In the genomic region with DNA sequence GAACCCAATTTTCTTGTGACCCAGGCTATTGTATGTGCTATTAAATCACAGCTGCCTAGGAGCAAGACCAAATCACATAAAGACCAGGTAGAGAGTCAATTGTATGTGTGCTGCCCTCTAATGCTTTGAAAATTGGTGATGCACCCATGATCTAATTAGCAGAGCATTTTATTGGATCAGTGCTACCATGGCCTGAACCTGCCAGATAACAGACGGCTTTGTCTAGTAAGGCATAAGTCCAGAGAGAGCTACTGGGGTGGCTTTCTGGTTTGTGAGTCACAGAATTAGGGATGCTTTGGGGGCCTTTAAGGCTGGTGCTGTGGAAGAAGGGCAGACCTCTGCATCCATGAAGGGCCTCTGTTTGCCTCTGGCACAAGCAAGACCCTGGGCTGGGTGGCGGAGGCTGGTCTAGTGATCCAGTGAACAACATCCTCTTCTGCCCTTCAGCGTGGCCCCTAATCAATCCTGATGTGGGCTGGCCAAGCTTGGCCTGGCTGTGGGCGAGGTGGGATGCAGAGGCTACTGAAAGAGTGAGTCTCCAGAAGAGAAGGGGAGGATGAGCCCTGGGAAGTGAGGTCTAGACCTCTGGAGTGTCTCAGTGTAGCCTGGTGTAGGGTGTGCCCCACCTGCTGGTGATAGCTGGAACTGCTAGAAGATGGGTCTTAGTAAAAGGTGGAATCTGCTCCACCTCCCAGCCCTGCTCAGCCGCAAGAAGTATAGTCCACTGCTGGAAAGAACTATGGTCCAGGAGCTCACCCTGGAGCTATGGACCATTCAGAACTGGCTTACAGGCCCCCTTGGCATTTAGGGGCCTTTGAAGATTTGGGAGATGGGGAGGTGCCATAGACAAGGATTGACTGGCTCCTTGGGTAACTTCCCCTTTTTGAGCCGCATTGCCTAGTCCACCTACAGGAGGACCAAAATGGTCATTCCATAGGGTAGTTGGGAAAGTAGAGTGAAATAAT, we compare ENCODE assay signal across 8 cellular contexts. TPM values are rescaled to one million over a fixed set of nuclear protein-coding genes. Genes with fewer than 3 reads are reported as not detected.
A peak's percentile ranks its signal among the peaks of the same experiment; 100 is the strongest.
DNase-seq lines count a peak whose midpoint lies in the region; ATAC-seq, FAIRE-seq and TF ChIP-seq lines count a peak whose summit lies in the region.

No MANE protein-coding gene starts in this region.

- H3K4me1 ChIP-seq in NT2/D1 (ENCODE audit: insufficient read depth, insufficient read length) (no peaks in the 10 kb centered on the region), mucosa of descending colon (ENCODE audit: low read depth) (no peaks in the 10 kb centered on the region)

- peak; percentile 79 for ATAC-seq in activated CD8-positive, alpha-beta memory T cell treated with anti-CD3 and anti-CD28 coated beads, Interleukin-2, amount 10 ng/mL, durations not matched to agents 7 days and 5 days
- ATAC-seq in mucosa of descending colon (peak; percentile 86), HG03108 (IDR thresholded peaks at IDR 0.05; ENCODE audit: unreplicated experiment) (no peak)

- no peaks in the 10 kb centered on the region for H3K9me3 Mint-ChIP-seq in activated CD8-positive, alpha-beta memory T cell treated with anti-CD3 and anti-CD28 coated beads, Interleukin-2, amount 10 ng/mL, durations not matched to agents 7 days and 5 days (ENCODE audit: low read depth)

- intact Hi-C loops in mucosa of descending colon (cut with DNase I, micrococcal nuclease), result no loop called here

- H3K4me1 Mint-ChIP-seq in activated CD8-positive, alpha-beta memory T cell treated with anti-CD3 and anti-CD28 coated beads, Interleukin-2, amount 10 ng/mL, durations not matched to agents 7 days and 5 days, result peaks cover 4% of the 10 kb centered on the region

- DNase-seq in COR-L47 (lab: John Stamatoyannopoulos, UW), result peak; percentile 74
- DNase-seq in HTR-8/SVneo (ENCODE audit: insufficient read length, low spot score), result peak; percentile 94
- DNase-seq in NT2/D1 (ENCODE audit: low read depth, low spot score), result peak; percentile 86
- DNase-seq in activated CD8-positive, alpha-beta memory T cell treated with anti-CD3 and anti-CD28 coated beads, Interleukin-2, amount 10 ng/mL, durations not matched to agents 7 days and 5 days, result peak; percentile 81
- DNase-seq in epidermal melanocyte (ENCODE audit: insufficient read length, low spot score), result peak; percentile 87
- DNase-seq in mucosa of descending colon, result peak in 2 of 3 donors; percentile 72 to 94
- DNase-seq in stimulated activated CD8-positive, alpha-beta memory T cell treated with anti-CD3 and anti-CD28 coated beads, Interleukin-4, amount 100 ng/mL, for 24 hours (ENCODE audit: low read depth), result peak; percentile 67

- FAIRE-seq in HTR-8/SVneo (lab: Jason Lieb, UNC), result peak; percentile 74

- H3K4me3 ChIP-seq in NT2/D1 (ENCODE audit: insufficient read length, low read depth), result no peak overlapping the region
- H3K4me3 ChIP-seq in mucosa of descending colon, result no peak overlapping the region

- H3K36me3 ChIP-seq in NT2/D1 (ENCODE audit: insufficient read depth, insufficient read length, low read length), result peaks cover 44% of the 10 kb centered on the region
- H3K36me3 ChIP-seq in mucosa of descending colon (ENCODE audit: low read depth), result no peaks in the 10 kb centered on the region

- no peak overlapping the region for H3K27ac Mint-ChIP-seq in activated CD8-positive, alpha-beta memory T cell treated with anti-CD3 and anti-CD28 coated beads, Interleukin-2, amount 10 ng/mL, durations not matched to agents 7 days and 5 days

- H3K27me3 Mint-ChIP-seq in activated CD8-positive, alpha-beta memory T cell treated with anti-CD3 and anti-CD28 coated beads, Interleukin-2, amount 10 ng/mL, durations not matched to agents 7 days and 5 days, result peaks cover 26% of the 10 kb centered on the region

- CTCF ChIA-PET in activated CD8-positive, alpha-beta memory T cell treated with anti-CD3 and anti-CD28 coated beads, Interleukin-2, amount 10 ng/mL, durations not matched to agents 7 days and 5 days (lab: Charles Lee), result interaction anchor here (0.5 to 8.1 kb wide), 24 partner anchors 9 to 293 kb away, joined by 3 to 111 read pairs (median 4); no protein-coding TSS in a partner anchor

- H3K9me3 ChIP-seq in NT2/D1 (ENCODE audit: insufficient read depth, low read length) (no peaks in the 10 kb centered on the region), mucosa of descending colon (no peaks in the 10 kb centered on the region)

- no peaks in the 10 kb centered on the region for H3K27me3 ChIP-seq in NT2/D1 (ENCODE audit: insufficient read depth, insufficient read length)

- peak overlapping the region; percentile 24 for H3K9ac ChIP-seq in NT2/D1 (ENCODE audit: insufficient read length, low read depth)

- H3K4me3 Mint-ChIP-seq in activated CD8-positive, alpha-beta memory T cell treated with anti-CD3 and anti-CD28 coated beads, Interleukin-2, amount 10 ng/mL, durations not matched to agents 7 days and 5 days, result no peak overlapping the region

- no peaks in the 10 kb centered on the region for H3K36me3 Mint-ChIP-seq in activated CD8-positive, alpha-beta memory T cell treated with anti-CD3 and anti-CD28 coated beads, Interleukin-2, amount 10 ng/mL, durations not matched to agents 7 days and 5 days

- peak; percentile 82 for TF ChIP-seq CTCF in mucosa of descending colon (IDR thresholded peaks at IDR 0.05)

RNA-seq across cellular contexts. Expression of gene AAR2, which starts 36.7 kb away (rescaled TPM):
- 10 to 100 TPM; 18.9 to 23.9 TPM for total RNA-seq in activated CD8-positive, alpha-beta memory T cell treated with anti-CD3 and anti-CD28 coated beads, Interleukin-2, amount 10 ng/mL, durations not matched to agents 7 days and 5 days
- total RNA-seq in mucosa of descending colon, result 10 to 100 TPM; 19.5 to 24.8 (median 22.6) TPM

RNA-seq across cellular contexts. Expression of gene EPB41L1, which starts 45.0 kb away (rescaled TPM):
- total RNA-seq in activated CD8-positive, alpha-beta memory T cell treated with anti-CD3 and anti-CD28 coated beads, Interleukin-2, amount 10 ng/mL, durations not matched to agents 7 days and 5 days, result under 1 TPM in 1 of 2 experiments, not detected in 1; 0.28 TPM
- 10 to 100 TPM; 41.0 to 95.3 (median 71.7) TPM for total RNA-seq in mucosa of descending colon

Comparison
In these comparisons a context has a peak if more than half of its experiments do, and no peak if none do; other contexts are left out.
1. RNA of gene EPB41L1, which starts 45.0 kb away (total RNA-seq): 41.0 to 95.3 TPM in mucosa of descending colon; 0.28 TPM in activated CD8-positive, alpha-beta memory T cell treated with anti-CD3 and anti-CD28 coated beads, Interleukin-2, amount 10 ng/mL, durations not matched to agents 7 days and 5 days; every median in the first group is over 10 times any median in the second.
2. Peak in every context shown above with its lines, with median percentiles within 50 percentile points of each other: DNase-seq.